In genomic region chr17:4584835-4585187, GRCh38 we compare ENCODE assay signal across 10 cellular contexts. TPM values are rescaled to one million over a fixed set of nuclear protein-coding genes. Genes with fewer than 3 reads are reported as not detected.
DNase-seq lines count a peak whose midpoint lies in the region; FAIRE-seq and TF ChIP-seq lines count a peak whose summit lies in the region.
"Had no signal": no experiment of that assay in that cellular context is flagged by ENCODE, and none has a peak within 500 bp of the region (broad histone marks: within the 10 kb centered on the region; RNA-seq: fewer than 3 reads in every experiment).

No MANE protein-coding gene starts in this region.

- H3K4me3 ChIP-seq in WERI-Rb-1 (ENCODE audit: low read depth, low read length) (peak overlapping the region; percentile 53), iPS-18c (ENCODE audit: insufficient read depth, low read depth, low read length) (peak overlapping the region; percentile 66), rectal smooth muscle tissue (ENCODE audit: low read length) (peak overlapping the region; percentile 55), uterus (peak overlapping the region in 1 of 2 donors; percentile 40)

- DNase-seq in COLO668 (lab: John Stamatoyannopoulos, UW; ENCODE audit: unreplicated experiment) = peak; percentile 47
- DNase-seq in WERI-Rb-1 = peak; percentile 33
- DNase-seq in uterus = no peak
- DNase-seq in DMS114 treated with DMSO at 0.1 percent for 48 hours (lab: John Stamatoyannopoulos, UW; ENCODE audit: unreplicated experiment) = no peak
- no peak for DNase-seq in frontal cortex (ENCODE audit: low spot score in 2 of 2)
- DNase-seq in NCI-H748 treated with DMSO at 0.1 percent for 48 hours (lab: John Stamatoyannopoulos, UW) = no peak
- DNase-seq: mammary epithelial cell, OCI-M1 had no signal

- H3K4me1 ChIP-seq in rectal smooth muscle tissue (ENCODE audit: control insufficient read depth, insufficient read depth, low read length) = no peaks in the 10 kb centered on the region
- peaks cover 0 to 14% of the 10 kb centered on the region in 2 donors for H3K4me1 ChIP-seq in uterus

- 0 out of 2 replicates have a peak, but pooled peaks have one; percentile 27 for TF ChIP-seq CTCF in WERI-Rb-1 (IDR thresholded peaks at IDR 0.05; ENCODE audit: low read depth, low read length)
- no peak for TF ChIP-seq CTCF in uterus (IDR thresholded peaks at IDR 0.05)

- no peak for TF ChIP-seq POLR2A in uterus (IDR thresholded peaks at IDR 0.05)

- no peaks in the 10 kb centered on the region for H3K36me3 ChIP-seq in WERI-Rb-1
- no peaks in the 10 kb centered on the region for H3K36me3 ChIP-seq in rectal smooth muscle tissue (ENCODE audit: control insufficient read depth, insufficient read depth, low read length)
- no peaks in the 10 kb centered on the region for H3K36me3 ChIP-seq in uterus

- no peak overlapping the region for H3K9ac ChIP-seq in rectal smooth muscle tissue (ENCODE audit: low read length)

- H3K27ac ChIP-seq in WERI-Rb-1 (no peak overlapping the region), rectal smooth muscle tissue (ENCODE audit: low read depth, low read length) (no peak overlapping the region), uterus (peak overlapping the region in 1 of 2 donors; percentile 12)

- H3K9me3 ChIP-seq in WERI-Rb-1 (ENCODE audit: severe bottlenecking) = no peaks in the 10 kb centered on the region
- no peaks in the 10 kb centered on the region for H3K9me3 ChIP-seq in iPS-18c (ENCODE audit: control insufficient read depth, insufficient read depth, low read length)
- H3K9me3 ChIP-seq in uterus = no peaks in the 10 kb centered on the region

- FAIRE-seq in frontal cortex (lab: Jason Lieb, UNC) = no peak

- intact Hi-C loops in uterus (cut with DNase I; ENCODE audit: low total_unique reads) = no loop called here

- no peaks in the 10 kb centered on the region for H3K27me3 ChIP-seq in WERI-Rb-1 (ENCODE audit: insufficient read depth, low read depth, severe bottlenecking)
- peaks cover 17% of the 10 kb centered on the region for H3K27me3 ChIP-seq in rectal smooth muscle tissue (ENCODE audit: control insufficient read depth, insufficient read depth, low read length)
- no peaks in the 10 kb centered on the region for H3K27me3 ChIP-seq in uterus

RNA-seq across cellular contexts. Expression of gene SMTNL2, which starts 0.5 kb away (rescaled TPM):
- 10 to 100 TPM in 1 of 4 donors, 1 to 10 TPM in 2, not detected in 1; 5.7 to 12.0 (median 6.8) TPM for total RNA-seq in uterus
- total RNA-seq in frontal cortex = 4.1 TPM
- total RNA-seq: mammary epithelial cell had no signal

RNA-seq across cellular contexts. Expression of gene GGT6, which starts 24.4 kb away (rescaled TPM):
- total RNA-seq in uterus (1 to 10 TPM in 1 of 4 donors, under 1 TPM in 2, not detected in 1; 0.21 to 4.4 (median 0.29) TPM), frontal cortex (not detected)

RNA-seq across cellular contexts. Expression of gene MYBBP1A, which starts 29.6 kb away (rescaled TPM):
- total RNA-seq in uterus (10 to 100 TPM; 10.9 to 64.7 (median 25.2) TPM), frontal cortex (30.2 TPM)

RNA-seq across cellular contexts. Expression of gene ALOX15, which starts 56.7 kb away (rescaled TPM):
- 1 to 10 TPM in 1 of 4 donors, under 1 TPM in 1, not detected in 2; 0.24 to 2.9 TPM for total RNA-seq in uterus
- not detected for total RNA-seq in frontal cortex
- total RNA-seq: mammary epithelial cell had no signal

Comparison
In these comparisons a context has a peak if more than half of its experiments do, and no peak if none do; other contexts are left out.
1. DNase-seq: peak in COLO668 (single experiment) and WERI-Rb-1 (single experiment); none in uterus (0 of 2), DMS114 treated with DMSO at 0.1 percent for 48 hours (single experiment), frontal cortex (0 of 2) and NCI-H748 treated with DMSO at 0.1 percent for 48 hours (single experiment).